18 cellular contexts compared by ENCODE assay signal in genomic region chr3:59101091-59101738, GRCh38. TPM values are rescaled to one million over a fixed set of nuclear protein-coding genes. Genes with fewer than 3 reads are reported as not detected.
DNase-seq lines count a peak whose midpoint lies in the region; TF ChIP-seq lines count a peak whose summit lies in the region.
"Had no signal": no experiment of that assay in that cellular context is flagged by ENCODE, and none has a peak within 500 bp of the region (broad histone marks: within the 10 kb centered on the region; RNA-seq: fewer than 3 reads in every experiment).

No MANE protein-coding gene starts in this region.

- DNase-seq in AG10803 (ENCODE audit: low read depth) (peak; percentile 7), MG63 (peak; percentile 88), mammary epithelial cell (peak; percentile 92), mesenchymal stem cell (no peak), NCI-H526 treated with DMSO at 0.1 percent for 48 hours (lab: John Stamatoyannopoulos, UW) (no peak), AML-193 (lab: John Stamatoyannopoulos, UW) (no peak), SHP77 (lab: John Stamatoyannopoulos, UW) (no peak), HuH-7.5 (ENCODE audit: low spot score) (no peak)
- DNase-seq: DMS 273 treated with DMSO at 0.1 percent for 48 hours; effector CD4-positive, alpha-beta T cell; gastrocnemius medialis; NCI-H1105; NCI-H345; right lobe of liver; stimulated activated CD4-positive, alpha-beta T cell treated with anti-CD3 and anti-CD28 coated beads, Interleukin-4, amount 100 ng/mL, for 4 hours had no signal

- H3K27me3 ChIP-seq in MG63: no peaks in the 10 kb centered on the region
- no peaks in the 10 kb centered on the region for H3K27me3 ChIP-seq in mammary epithelial cell (ENCODE audit: insufficient read depth, low read length)
- no peaks in the 10 kb centered on the region for H3K27me3 ChIP-seq in mesenchymal stem cell (ENCODE audit: control insufficient read depth in 1 of 2, insufficient read depth in 1 of 2, low read length in 2 of 2)
- H3K27me3 ChIP-seq: ascending aorta, gastrocnemius medialis, neutrophil, right lobe of liver, tibial nerve had no signal

- TF ChIP-seq CTCF in AG10803 (conservative IDR thresholded peaks at IDR 0.05; ENCODE audit: low read length) (no peak), mammary epithelial cell (conservative IDR thresholded peaks at IDR 0.05 in 1 of 2, IDR thresholded peaks at IDR 0.05 in 1 of 2; ENCODE audit: extremely low read depth in 1 of 2, insufficient read depth in 1 of 2, low read depth in 1 of 2, low read length in 2 of 2) (no peak)

- no peak overlapping the region for H2AK5ac ChIP-seq in mesenchymal stem cell (ENCODE audit: low read length, severe bottlenecking)

- H3K4me2 ChIP-seq in mammary epithelial cell (ENCODE audit: insufficient read depth, low read depth, low read length): no peak overlapping the region
- H3K4me2 ChIP-seq in mesenchymal stem cell (ENCODE audit: low read length, poor library complexity, severe bottlenecking): no peak overlapping the region

- CTCF ChIA-PET in mammary epithelial cell (lab: Charles Lee; ENCODE audit: low non-redundant PET): interaction anchor here (0.5 kb wide), 1 partner anchor 530 kb away, joined by 7 read pairs; no protein-coding TSS in a partner anchor

- 47% methylated on average over 4 of the region's 4 CpGs for WGBS in mammary epithelial cell (ENCODE audit: low coverage, missing lambda C conversion rate)
- WGBS in mesenchymal stem cell: 96% methylated on average over 4 of the region's 4 CpGs

- dilution Hi-C loops in mammary epithelial cell (cut with HindIII; ENCODE audit: low sequenced_read_pairs): no loop called here

- H4K20me1 ChIP-seq in mammary epithelial cell (ENCODE audit: insufficient read depth, low read length): no peaks in the 10 kb centered on the region

- H2AFZ ChIP-seq in mammary epithelial cell (ENCODE audit: low read depth, low read length): no peak overlapping the region
- no peak overlapping the region for H2AFZ ChIP-seq in mesenchymal stem cell (ENCODE audit: low read depth, low read length)

- in situ Hi-C loops in mammary epithelial cell (cut with MboI; ENCODE audit: low sequenced_read_pairs in 2 of 2): no loop called here

- H3K4me3 ChIP-seq in AG10803 (ENCODE audit: low read length) (no peak overlapping the region), MG63 (no peak overlapping the region), mammary epithelial cell (replicated peaks in 1 of 3; ENCODE audit: insufficient read depth in 1 of 3, low read depth in 2 of 3, low read length in 3 of 3) (no peak overlapping the region), mesenchymal stem cell (ENCODE audit: insufficient read depth in 1 of 2, low read depth in 1 of 2, low read length in 2 of 2) (no peak overlapping the region)
- H3K4me3 ChIP-seq: ascending aorta, gastrocnemius medialis, right lobe of liver, tibial nerve had no signal

- no peaks in the 10 kb centered on the region for H3K79me2 ChIP-seq in mammary epithelial cell (ENCODE audit: insufficient read depth, low read length)

- no peak overlapping the region for H4K91ac ChIP-seq in mesenchymal stem cell (ENCODE audit: low read length)

- H3K23ac ChIP-seq in mesenchymal stem cell (ENCODE audit: low read length in 2 of 2): no peak overlapping the region

- no peak overlapping the region for H2BK15ac ChIP-seq in mesenchymal stem cell (ENCODE audit: low read depth, poor library complexity, severe bottlenecking)

- H3K36me3 ChIP-seq in MG63 (no peaks in the 10 kb centered on the region), mammary epithelial cell (ENCODE audit: insufficient read depth, low read length) (no peaks in the 10 kb centered on the region), mesenchymal stem cell (ENCODE audit: control insufficient read depth in 1 of 2, insufficient read depth in 2 of 2, low read depth in 1 of 2, low read length in 2 of 2) (no peaks in the 10 kb centered on the region)
- H3K36me3 ChIP-seq: ascending aorta, gastrocnemius medialis, neutrophil, right lobe of liver, tibial nerve had no signal

- H3K14ac ChIP-seq in mesenchymal stem cell (ENCODE audit: low read length in 2 of 2): no peak overlapping the region

- no peak overlapping the region for H2BK5ac ChIP-seq in mesenchymal stem cell (ENCODE audit: low read depth, low read length, poor library complexity, severe bottlenecking)

- H3K27ac ChIP-seq in mammary epithelial cell (ENCODE audit: insufficient read depth, low read depth, low read length) (peak overlapping the region; percentile 67), mesenchymal stem cell (ENCODE audit: low read length, poor library complexity, severe bottlenecking) (no peak overlapping the region)
- H3K27ac ChIP-seq: ascending aorta, gastrocnemius medialis, neutrophil, right lobe of liver, tibial nerve had no signal

- H3K4me1 ChIP-seq in mammary epithelial cell (ENCODE audit: insufficient read depth, low read length): peaks cover 15% of the 10 kb centered on the region
- no peaks in the 10 kb centered on the region for H3K4me1 ChIP-seq in mesenchymal stem cell (ENCODE audit: control insufficient read depth, insufficient read depth, low read depth, low read length)
- H3K4me1 ChIP-seq: ascending aorta, gastrocnemius medialis, right lobe of liver, tibial nerve had no signal

- H2BK12ac ChIP-seq in mesenchymal stem cell (ENCODE audit: low read length in 2 of 2): no peak overlapping the region

- no peak overlapping the region for H3K4ac ChIP-seq in mesenchymal stem cell (ENCODE audit: low read depth in 1 of 2, low read length in 2 of 2)

- H3K79me1 ChIP-seq in mesenchymal stem cell (replicated peaks; ENCODE audit: low read length, poor library complexity, severe bottlenecking): no peaks in the 10 kb centered on the region

- intact Hi-C loops in mammary epithelial cell (cut with micrococcal nuclease): loop anchor here (5.0 kb wide), 1 partner anchor 91 kb away; no protein-coding TSS in a partner anchor

- H3K9me3 ChIP-seq in MG63 (no peaks in the 10 kb centered on the region), mammary epithelial cell (replicated peaks; ENCODE audit: insufficient read depth, low read length) (no peaks in the 10 kb centered on the region), mesenchymal stem cell (ENCODE audit: control insufficient read depth, low read length) (peaks cover 9% of the 10 kb centered on the region)
- H3K9me3 ChIP-seq: ascending aorta, gastrocnemius medialis, neutrophil, right lobe of liver had no signal

- H3K18ac ChIP-seq in mesenchymal stem cell (ENCODE audit: low read depth in 1 of 2, low read length in 2 of 2): no peak overlapping the region

- H2BK120ac ChIP-seq in mesenchymal stem cell (ENCODE audit: low read depth, low read length): no peak overlapping the region

- no peak overlapping the region for H3K9ac ChIP-seq in mammary epithelial cell (ENCODE audit: insufficient read depth, low read length)
- peak overlapping the region; percentile 45 for H3K9ac ChIP-seq in mesenchymal stem cell (ENCODE audit: low read length)

- no peak overlapping the region for H4K8ac ChIP-seq in mesenchymal stem cell (ENCODE audit: low read length)

- BruUV-seq in mammary epithelial cell (replicated peaks; lab: Mats Ljungman, UMichigan): no TSS peak

RNA-seq across cellular contexts. Expression of gene CFAP20DC, which starts 51.4 kb away (rescaled TPM):
- 1.3 and 5.8 TPM in 2 replicates for total RNA-seq in MG63 (2014; rRNA removed; shearing (Covaris generic); ENCODE audit: low replicate concordance)
- total RNA-seq in mammary epithelial cell: 1 to 10 TPM; 3.0 to 9.9 TPM
- polyA plus RNA-seq in mammary epithelial cell: 5.9 TPM
- 6.9 TPM for polyA minus RNA-seq in mammary epithelial cell
- polyA plus RNA-seq in mesenchymal stem cell (2013, experiment 1 of 2): 0.36 TPM
- 0.60 TPM for polyA plus RNA-seq in mesenchymal stem cell (2013, experiment 2 of 2)
- total RNA-seq: ascending aorta, gastrocnemius medialis had no signal

Comparison
In these comparisons a context has a peak if more than half of its experiments do, and no peak if none do; other contexts are left out.
1. DNase-seq: peak in AG10803 (single experiment), MG63 (single experiment) and mammary epithelial cell (single experiment); none in mesenchymal stem cell (single experiment), NCI-H526 treated with DMSO at 0.1 percent for 48 hours (single experiment), AML-193 (0 of 2), SHP77 (0 of 2) and HuH-7.5 (single experiment).